In the genomic region with DNA sequence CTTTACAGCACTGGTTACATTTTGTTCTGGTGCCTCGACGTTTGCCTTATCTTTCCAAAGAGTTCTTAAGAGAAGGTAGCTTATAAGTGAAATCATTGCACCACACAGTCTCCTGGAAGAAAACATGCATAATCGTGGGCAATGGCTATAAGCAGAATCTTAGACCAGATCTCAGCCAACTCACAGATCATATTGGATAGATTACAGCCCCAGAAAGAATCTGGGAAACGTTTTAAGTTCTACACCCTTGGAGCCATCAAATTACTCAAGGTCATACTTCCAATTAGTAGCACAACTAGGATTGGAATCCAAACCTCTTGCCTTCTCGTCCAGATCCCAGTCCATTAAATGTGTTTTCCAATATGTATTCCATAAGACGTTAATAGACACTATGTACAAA, we compare ENCODE assay signal across 18 cellular contexts. TPM values are rescaled to one million over a fixed set of nuclear protein-coding genes. Genes with fewer than 3 reads are reported as not detected.
DNase-seq lines count a peak whose midpoint lies in the region; ATAC-seq and TF ChIP-seq lines count a peak whose summit lies in the region.
"Had no signal": no experiment of that assay in that cellular context is flagged by ENCODE, and none has a peak within 500 bp of the region (broad histone marks: within the 10 kb centered on the region; RNA-seq: fewer than 3 reads in every experiment).

No MANE protein-coding gene starts in this region.

- no peaks in the 10 kb centered on the region for H3K27me3 ChIP-seq in CD8-positive, alpha-beta memory T cell (ENCODE audit: insufficient read depth, low read length, poor library complexity, severe bottlenecking)
- no peaks in the 10 kb centered on the region for H3K27me3 ChIP-seq in SU-DHL-6 (ENCODE audit: low read length)
- H3K27me3 ChIP-seq: cardiac muscle cell had no signal

- no peaks in the 10 kb centered on the region for H4K20me1 ChIP-seq in SU-DHL-6 (ENCODE audit: low read depth, low read length)

- CTCF ChIA-PET in CD8-positive, alpha-beta memory T cell (lab: Charles Lee): interaction anchor here (1.0 kb wide), 1 partner anchor 10 kb away, joined by 3 read pairs; no protein-coding TSS in a partner anchor
- CTCF ChIA-PET in Calu3 (lab: Charles Lee): no interaction called here

- H3K36me3 Mint-ChIP-seq in CD8-positive, alpha-beta memory T cell: peaks cover 0 to 2% (median 0%) of the 10 kb centered on the region in 3 donors
- no peaks in the 10 kb centered on the region for H3K36me3 Mint-ChIP-seq in dendritic cell treated with granulocyte-macrophage colony-stimulating factor and Interleukin-4, amounts not matched to agents 40 ng/mL and 50 ng/mL, for 4 days (ENCODE audit: low read depth)
- no peaks in the 10 kb centered on the region for H3K36me3 Mint-ChIP-seq in Calu3 (ENCODE audit: insufficient read depth, unreplicated experiment)

- H3K36me3 ChIP-seq in CD8-positive, alpha-beta memory T cell (ENCODE audit: insufficient read depth, low read length): no peaks in the 10 kb centered on the region
- H3K36me3 ChIP-seq in SU-DHL-6 (ENCODE audit: low read length): no peaks in the 10 kb centered on the region
- H3K36me3 ChIP-seq: cardiac muscle cell had no signal

- no peak for DNase-seq in CD8-positive, alpha-beta memory T cell
- DNase-seq in Calu3 (no peak), MV-4-11 (lab: John Stamatoyannopoulos, UW) (no peak), NCI-H1694 (lab: John Stamatoyannopoulos, UW) (no peak)
- DNase-seq: activated CD4-positive, CD25-positive, alpha-beta regulatory T cell treated with anti-CD3 and anti-CD28 coated beads, Interleukin-2, amount 50 U/mL, for 72 hours; activated effector memory CD4-positive, alpha-beta T cell treated with anti-CD3 and anti-CD28 coated beads, Interleukin-2, amount 50 U/mL, for 16 hours; GDM1; IMR-90; kidney glomerular epithelial cell; NCI-H1436 treated with DMSO at 0.1 percent for 48 hours; NCI-H446 treated with DMSO at 0.1 percent for 48 hours; stimulated activated CD4-positive, alpha-beta T cell treated with anti-CD3 and anti-CD28 coated beads, Interleukin-4, amount 100 ng/mL, for 1 hour; stimulated activated naive CD4-positive, alpha-beta T cell had no signal

- BruUV-seq in Calu3 (replicated peaks; lab: Mats Ljungman, UMichigan): no TSS peak

- TF ChIP-seq CTCF in SU-DHL-6 (IDR thresholded peaks at IDR 0.05; ENCODE audit: insufficient read depth, low read length, poor library complexity, severe bottlenecking) (no peak), Calu3 (IDR thresholded peaks at IDR 0.05; ENCODE audit: unreplicated experiment) (no peak)

- no peaks in the 10 kb centered on the region for H3K9me3 Mint-ChIP-seq in CD8-positive, alpha-beta memory T cell
- H3K9me3 Mint-ChIP-seq in dendritic cell treated with granulocyte-macrophage colony-stimulating factor and Interleukin-4, amounts not matched to agents 40 ng/mL and 50 ng/mL, for 4 days: no peaks in the 10 kb centered on the region
- H3K9me3 Mint-ChIP-seq in Calu3 (ENCODE audit: low read depth, unreplicated experiment): no peaks in the 10 kb centered on the region

- peaks cover 63% of the 10 kb centered on the region for H3F3A ChIP-seq in SU-DHL-6 (ENCODE audit: insufficient read depth)

- H3K4me1 ChIP-seq in CD8-positive, alpha-beta memory T cell (ENCODE audit: insufficient read depth, low read length): peaks cover 99% of the 10 kb centered on the region

- POLR2A ChIA-PET in CD8-positive, alpha-beta memory T cell (lab: Charles Lee): interaction anchor here (0.7 to 1.0 kb wide), 3 partner anchors 9 to 19 kb away, joined by 3 read pairs; a partner anchor contains a TSS

- H3K9me2 ChIP-seq in SU-DHL-6 (replicated peaks; ENCODE audit: insufficient read depth, low read length): no peaks in the 10 kb centered on the region

- peaks cover 95 to 100% (median 99%) of the 10 kb centered on the region in 3 donors for H3K4me1 Mint-ChIP-seq in CD8-positive, alpha-beta memory T cell
- peaks cover 87% of the 10 kb centered on the region for H3K4me1 Mint-ChIP-seq in dendritic cell treated with granulocyte-macrophage colony-stimulating factor and Interleukin-4, amounts not matched to agents 40 ng/mL and 50 ng/mL, for 4 days (ENCODE audit: low read depth)
- H3K4me1 Mint-ChIP-seq in Calu3 (ENCODE audit: low read depth, unreplicated experiment): peaks cover 23% of the 10 kb centered on the region

- no peak overlapping the region for H3K4me3 ChIP-seq in CD8-positive, alpha-beta memory T cell (ENCODE audit: low read length)
- H3K4me3 ChIP-seq in SU-DHL-6 (ENCODE audit: insufficient read depth, low read length, poor library complexity, severe bottlenecking): no peak overlapping the region
- no peak overlapping the region for H3K4me3 ChIP-seq in skin epidermis
- H3K4me3 ChIP-seq: cardiac muscle cell had no signal

- peak overlapping the region in 3 of 7 donors; percentile 16 to 83 (median 23) for H3K4me3 Mint-ChIP-seq in CD8-positive, alpha-beta memory T cell
- H3K4me3 Mint-ChIP-seq in dendritic cell treated with granulocyte-macrophage colony-stimulating factor and Interleukin-4, amounts not matched to agents 40 ng/mL and 50 ng/mL, for 4 days: no peak overlapping the region
- H3K4me3 Mint-ChIP-seq in Calu3 (ENCODE audit: low read depth, unreplicated experiment): no peak overlapping the region

- intact Hi-C loops in dendritic cell treated with granulocyte-macrophage colony-stimulating factor and Interleukin-4, amounts not matched to agents 40 ng/mL and 50 ng/mL, for 4 days (cut with micrococcal nuclease): no loop called here
- intact Hi-C loops in Calu3 (cut with micrococcal nuclease; ENCODE audit: unreplicated experiment): no loop called here

- H3K79me2 ChIP-seq in SU-DHL-6 (ENCODE audit: insufficient read depth, low read length): no peaks in the 10 kb centered on the region

- no peak overlapping the region for H2AFZ ChIP-seq in SU-DHL-6 (ENCODE audit: low read depth, low read length, severe bottlenecking)

- H3K4me2 ChIP-seq in SU-DHL-6 (ENCODE audit: low read depth, low read length, poor library complexity, severe bottlenecking): no peak overlapping the region

- H3K27me3 Mint-ChIP-seq in CD8-positive, alpha-beta memory T cell: no peaks in the 10 kb centered on the region
- H3K27me3 Mint-ChIP-seq in dendritic cell treated with granulocyte-macrophage colony-stimulating factor and Interleukin-4, amounts not matched to agents 40 ng/mL and 50 ng/mL, for 4 days: no peaks in the 10 kb centered on the region
- H3K27me3 Mint-ChIP-seq in Calu3 (ENCODE audit: unreplicated experiment): no peaks in the 10 kb centered on the region

- no peaks in the 10 kb centered on the region for H3K9me3 ChIP-seq in CD8-positive, alpha-beta memory T cell (ENCODE audit: low read length)
- H3K9me3 ChIP-seq in SU-DHL-6 (ENCODE audit: insufficient read depth, low read length): no peaks in the 10 kb centered on the region

- no peak overlapping the region for H3K27ac ChIP-seq in CD8-positive, alpha-beta memory T cell (ENCODE audit: low read depth, low read length)
- H3K27ac ChIP-seq in SU-DHL-6 (ENCODE audit: low read depth, low read length) (peak overlapping the region; percentile 89; the same call in 1 of the 2 replicates), skin epidermis (peak overlapping the region in 20 of 21 experiments; percentile 35 to 99 (median 82))
- H3K27ac ChIP-seq: cardiac muscle cell had no signal

- no peak for ATAC-seq in HG03342 (IDR thresholded peaks at IDR 0.05; ENCODE audit: unreplicated experiment)

- no peak overlapping the region for H3K9ac ChIP-seq in SU-DHL-6 (ENCODE audit: low read length)

- peak overlapping the region; percentile 97 to 100 (median 98) for H3K27ac Mint-ChIP-seq in CD8-positive, alpha-beta memory T cell
- H3K27ac Mint-ChIP-seq in dendritic cell treated with granulocyte-macrophage colony-stimulating factor and Interleukin-4, amounts not matched to agents 40 ng/mL and 50 ng/mL, for 4 days: peak overlapping the region; percentile 99
- no peak overlapping the region for H3K27ac Mint-ChIP-seq in Calu3 (ENCODE audit: unreplicated experiment)

RNA-seq across cellular contexts. Expression of a gene that starts 8.8 kb away (rescaled TPM):
- 10 to 100 TPM; 88.4 to 96.1 TPM for total RNA-seq in CD8-positive, alpha-beta memory T cell
- 540 TPM for polyA plus RNA-seq in CD8-positive, alpha-beta memory T cell
- total RNA-seq in Calu3 (2022): 17.8 and 26.1 TPM in 2 replicates

RNA-seq across cellular contexts. Expression of a gene that starts 56.0 kb away (rescaled TPM):
- 10 to 100 TPM; 36.4 to 41.1 TPM for total RNA-seq in CD8-positive, alpha-beta memory T cell
- 34.9 TPM for polyA plus RNA-seq in CD8-positive, alpha-beta memory T cell
- 14.8 and 15.8 TPM in 2 replicates for total RNA-seq in Calu3 (2022)

RNA-seq across cellular contexts. Expression of a gene that starts 56.4 kb away (rescaled TPM):
- 10 to 100 TPM; 57.4 to 63.1 TPM for total RNA-seq in CD8-positive, alpha-beta memory T cell
- polyA plus RNA-seq in CD8-positive, alpha-beta memory T cell: 57.5 TPM
- 29.9 and 33.5 TPM in 2 replicates for total RNA-seq in Calu3 (2022)
